Comparison of ENCODE assay signal across 1 cellular context in genomic region chr2:211860224-211860623, GRCh38.
TF ChIP-seq lines count a peak whose summit lies in the region.

No MANE protein-coding gene starts in this region.

TF ChIP-seq in HEK293, 187 proteins besides CTCF, POLR2A, EP300 and RAD21 (continued from another document and continues in another):
- TF ChIP-seq ZNF660 (tag by site-specific recombination; IDR thresholded peaks at IDR 0.05) (no peak), ZNF211 (tag by site-specific recombination; IDR thresholded peaks at IDR 0.05; ENCODE audit: low read depth) (no peak), ZFP41 (tag by site-specific recombination; IDR thresholded peaks at IDR 0.05; ENCODE audit: borderline replicate concordance) (no peak), ZBTB20 (tag by site-specific recombination; IDR thresholded peaks at IDR 0.05) (no peak), ZNF830 (tag by site-specific recombination; IDR thresholded peaks at IDR 0.05; ENCODE audit: low read depth) (no peak), ZNF112 (tag by site-specific recombination; IDR thresholded peaks at IDR 0.05) (no peak), ZNF19 (tag by site-specific recombination; IDR thresholded peaks at IDR 0.05; ENCODE audit: low read depth) (no peak), BCL6B (tag by site-specific recombination; IDR thresholded peaks at IDR 0.05) (peak; percentile 97), ZNF354C (tag by site-specific recombination; IDR thresholded peaks at IDR 0.05; ENCODE audit: borderline replicate concordance, low read depth) (no peak), WT1 (tag by site-specific recombination; IDR thresholded peaks at IDR 0.05) (peak; percentile 77), ZNF114 (tag by site-specific recombination; IDR thresholded peaks at IDR 0.05) (no peak), ZNF677 (tag by site-specific recombination; IDR thresholded peaks at IDR 0.05) (no peak), ZNF560 (tag by site-specific recombination; IDR thresholded peaks at IDR 0.05; ENCODE audit: borderline replicate concordance) (no peak), ZNF10 (tag by site-specific recombination; IDR thresholded peaks at IDR 0.05) (no peak), ZNF548 (tag by site-specific recombination; IDR thresholded peaks at IDR 0.05) (no peak), HOXA7 (CRISPR knock-in tag; IDR thresholded peaks at IDR 0.05; ENCODE audit: borderline replicate concordance) (no peak), ZBTB10 (tag by site-specific recombination; IDR thresholded peaks at IDR 0.05) (no peak), ZNF302 (tag by site-specific recombination; IDR thresholded peaks at IDR 0.05; ENCODE audit: low read depth) (no peak), ZNF777 (tag by site-specific recombination; IDR thresholded peaks at IDR 0.05; ENCODE audit: borderline replicate concordance) (no peak), ZNF473 (tag by site-specific recombination; IDR thresholded peaks at IDR 0.05) (no peak), ZNF701 (tag by site-specific recombination; IDR thresholded peaks at IDR 0.05) (no peak), ZBTB26 (tag by site-specific recombination; optimal IDR thresholded peaks at IDR 0.05) (no peak), ZFP37 (tag by site-specific recombination; IDR thresholded peaks at IDR 0.05) (no peak), TRIM28 (IDR thresholded peaks at IDR 0.05; ENCODE audit: borderline replicate concordance, low read length) (no peak; the same call in 1 of the 2 replicates), ZNF140 (tag by site-specific recombination; IDR thresholded peaks at IDR 0.05) (no peak), GLI2 (tag by site-specific recombination; IDR thresholded peaks at IDR 0.05; ENCODE audit: borderline replicate concordance, low read depth) (peak; percentile 86), PRDM1 (tag by site-specific recombination; IDR thresholded peaks at IDR 0.05) (no peak), ZNF518A (tag by site-specific recombination; conservative IDR thresholded peaks at IDR 0.05; ENCODE audit: low read depth) (no peak), EGR2 (tag by site-specific recombination; IDR thresholded peaks at IDR 0.05; ENCODE audit: low read depth) (no peak), ZEB2 (tag by site-specific recombination; IDR thresholded peaks at IDR 0.05) (peak; percentile 82), ZNF639 (tag by site-specific recombination; IDR thresholded peaks at IDR 0.05) (0 out of 2 replicates have a peak, but pooled peaks have one; percentile 29), ZNF138 (tag by site-specific recombination; IDR thresholded peaks at IDR 0.05; ENCODE audit: borderline replicate concordance) (no peak), ZSCAN23 (tag by site-specific recombination; IDR thresholded peaks at IDR 0.05) (peak; percentile 44; the same call in 1 of the 2 replicates), KLF8 (tag by site-specific recombination; IDR thresholded peaks at IDR 0.05) (peak; percentile 51), ZNF221 (tag by site-specific recombination; IDR thresholded peaks at IDR 0.05; ENCODE audit: borderline replicate concordance) (no peak), ZNF24 (tag by site-specific recombination; IDR thresholded peaks at IDR 0.05) (peak; percentile 70; the same call in 1 of the 2 replicates), ZNF426 (tag by site-specific recombination; IDR thresholded peaks at IDR 0.05) (no peak), ZNF776 (tag by site-specific recombination; IDR thresholded peaks at IDR 0.05; ENCODE audit: borderline replicate concordance) (no peak), PRDM6 (tag by site-specific recombination; IDR thresholded peaks at IDR 0.05) (peak; percentile 95), ZNF768 (tag by site-specific recombination; IDR thresholded peaks at IDR 0.05) (no peak), ZNF184 (tag by site-specific recombination; IDR thresholded peaks at IDR 0.05) (0 out of 2 replicates have a peak, but pooled peaks have one; percentile 46), IKZF3 (tag by site-specific recombination; IDR thresholded peaks at IDR 0.05) (peak; percentile 78), ZNF433 (tag by site-specific recombination; IDR thresholded peaks at IDR 0.05; ENCODE audit: low read depth) (no peak), ZNF37A (tag by site-specific recombination; IDR thresholded peaks at IDR 0.05) (no peak), ZNF555 (tag by site-specific recombination; conservative IDR thresholded peaks at IDR 0.05) (no peak), ZNF169 (tag by site-specific recombination; IDR thresholded peaks at IDR 0.05) (no peak), ZNF280C (tag by site-specific recombination; IDR thresholded peaks at IDR 0.05) (no peak), HIC1 (tag by site-specific recombination; IDR thresholded peaks at IDR 0.05) (peak; percentile 87), ZFHX2 (tag by site-specific recombination; conservative IDR thresholded peaks at IDR 0.05) (no peak), ZBTB17 (tag by site-specific recombination; IDR thresholded peaks at IDR 0.05) (peak; percentile 66), TCF7L2 (IDR thresholded peaks at IDR 0.05; ENCODE audit: borderline replicate concordance, low read depth, low read length) (peak; percentile 94)
